18 cellular contexts compared by ENCODE assay signal in the genomic region with DNA sequence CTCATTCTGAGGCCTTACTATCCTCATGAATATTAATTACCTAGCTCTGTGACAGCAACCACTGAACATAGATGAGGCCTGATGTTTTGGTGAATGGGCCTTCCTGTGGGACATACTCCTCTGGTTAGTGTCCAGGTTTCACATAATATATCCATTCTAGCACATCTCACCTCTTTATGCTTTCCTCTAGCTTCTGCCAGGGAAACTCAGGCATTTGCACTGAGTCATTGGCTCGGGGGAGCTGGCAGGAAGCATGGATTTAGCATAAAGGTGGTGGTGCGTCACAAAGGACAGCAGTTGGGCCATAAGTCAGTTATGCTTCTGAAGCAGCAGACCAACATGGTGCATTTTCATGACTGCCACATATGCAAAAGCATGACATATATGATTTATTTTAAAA.
DNase-seq lines count a peak whose midpoint lies in the region; ATAC-seq, FAIRE-seq and TF ChIP-seq lines count a peak whose summit lies in the region.
"Had no signal": no experiment of that assay in that cellular context is flagged by ENCODE, and none has a peak within 500 bp of the region (broad histone marks: within the 10 kb centered on the region; RNA-seq: fewer than 3 reads in every experiment).

No MANE protein-coding gene starts in this region.

- DNase-seq in AG10803 (ENCODE audit: low read depth) (peak; percentile 46), HTR-8/SVneo (ENCODE audit: insufficient read length, low spot score) (peak; percentile 49), astrocyte of the cerebellum (ENCODE audit: low read depth) (peak; percentile 71), hepatic stellate cell (ENCODE audit: low spot score) (peak; percentile 18), GM13976 (ENCODE audit: low spot score) (no peak), putamen (ENCODE audit: low spot score) (no peak)
- DNase-seq: activated CD4-positive, CD25-positive, alpha-beta regulatory T cell treated with anti-CD3 and anti-CD28 coated beads, Interleukin-2, amount 50 U/mL, for 72 hours; activated T-cell treated with anti-CD3 and anti-CD28 coated beads, Interleukin-2, amount 50 U/mL, for 1 hour; DMS 273 treated with DMSO at 0.1 percent for 48 hours; effector CD4-positive, alpha-beta T cell; left cardiac atrium; NCI-H1417 treated with DMSO at 0.1 percent for 48 hours; NCI-H2227 treated with DMSO at 0.1 percent for 48 hours; stimulated activated CD4-positive, alpha-beta T cell treated with anti-CD3 and anti-CD28 coated beads, Interleukin-4, amount 100 ng/mL, for 1 hour; transverse colon had no signal

- ATAC-seq in GM18498 (IDR thresholded peaks at IDR 0.05; ENCODE audit: unreplicated experiment) (no peak), GM21390 (IDR thresholded peaks at IDR 0.05; ENCODE audit: unreplicated experiment) (no peak)
- ATAC-seq: HepG2, left cardiac atrium had no signal

- peak; percentile 85 for FAIRE-seq in HTR-8/SVneo (lab: Jason Lieb, UNC)
- FAIRE-seq: HepG2 had no signal

- TF ChIP-seq CTCF in AG10803 (conservative IDR thresholded peaks at IDR 0.05; ENCODE audit: low read length), result no peak
- TF ChIP-seq CTCF in astrocyte of the cerebellum (IDR thresholded peaks at IDR 0.05; ENCODE audit: low read depth, low read length, missing control alignments), result no peak
- no peak for TF ChIP-seq CTCF in GM13976 (IDR thresholded peaks at IDR 0.05; ENCODE audit: borderline replicate concordance, control extremely low read depth, extremely low read depth, insufficient read depth, missing control alignments)

- H3K4me3 ChIP-seq in AG10803 (ENCODE audit: low read length) (no peak overlapping the region), astrocyte of the cerebellum (ENCODE audit: low read depth, low read length) (no peak overlapping the region)
- H3K4me3 ChIP-seq: transverse colon had no signal

- in situ Hi-C loops in astrocyte of the cerebellum (cut with HindIII; ENCODE audit: low sequenced_read_pairs) (no loop called here), GM13976 (cut with MboI; ENCODE audit: low sequenced_read_pairs, unreplicated experiment) (no loop called here)

Comparison
In these comparisons a context has a peak if more than half of its experiments do, and no peak if none do; other contexts are left out.
1. DNase-seq: peak in AG10803 (single experiment), HTR-8/SVneo (single experiment), astrocyte of the cerebellum (single experiment) and hepatic stellate cell (single experiment); none in GM13976 (single experiment) and putamen (single experiment).